Comparison of ENCODE assay signal across 14 cellular contexts in genomic region chr13:21913010-21913409, GRCh38.
DNase-seq lines count a peak whose midpoint lies in the region; ATAC-seq, FAIRE-seq and TF ChIP-seq lines count a peak whose summit lies in the region.
"Had no signal": no experiment of that assay in that cellular context is flagged by ENCODE, and none has a peak within 500 bp of the region (broad histone marks: within the 10 kb centered on the region; RNA-seq: fewer than 3 reads in every experiment).

No MANE protein-coding gene starts in this region.

- BruUV-seq in OCI-LY7 (replicated peaks; lab: Mats Ljungman, UMichigan), result no TSS peak

- H3K9me3 ChIP-seq in OCI-LY7 (ENCODE audit: low read length) (no peaks in the 10 kb centered on the region), thyroid gland (no peaks in the 10 kb centered on the region)
- H3K9me3 ChIP-seq: SJSA1, thoracic aorta had no signal

- POLR2A ChIA-PET in OCI-LY7 (lab: Charles Lee), result no interaction called here

- no peak for FAIRE-seq in GM19239 (lab: Jason Lieb, UNC)

- intact Hi-C loops in OCI-LY7 (cut with micrococcal nuclease; ENCODE audit: unreplicated experiment) (no loop called here), thyroid gland (cut with DNase I) (no loop called here)

- no peaks in the 10 kb centered on the region for H3K36me3 ChIP-seq in H7 (replicated peaks; ENCODE audit: control insufficient read depth, insufficient read depth, low read length)
- H3K36me3 ChIP-seq in OCI-LY7 (ENCODE audit: insufficient read depth, low read length), result no peaks in the 10 kb centered on the region
- H3K36me3 ChIP-seq in thyroid gland, result no peaks in the 10 kb centered on the region
- H3K36me3 ChIP-seq: SJSA1, thoracic aorta had no signal

- peak; percentile 25; the same call in 1 of the 2 replicates for TF ChIP-seq CTCF in OCI-LY7 (conservative IDR thresholded peaks at IDR 0.05; ENCODE audit: low read length)
- TF ChIP-seq CTCF in thyroid gland (IDR thresholded peaks at IDR 0.05), result no peak

- WGBS in thyroid gland, 2 donors, result 65 to 68% methylated on average over 8 of the region's 8 CpGs

- TF ChIP-seq POLR2A in thyroid gland (IDR thresholded peaks at IDR 0.05), result no peak

- no peaks in the 10 kb centered on the region for H3K4me1 ChIP-seq in OCI-LY7 (ENCODE audit: insufficient read depth, low read length, poor library complexity, severe bottlenecking)
- H3K4me1 ChIP-seq in thyroid gland, result no peaks in the 10 kb centered on the region

- no peaks in the 10 kb centered on the region for H3K79me2 ChIP-seq in OCI-LY7 (ENCODE audit: insufficient read depth, low read depth, low read length)

- no peaks in the 10 kb centered on the region for H4K20me1 ChIP-seq in OCI-LY7 (ENCODE audit: insufficient read depth, low read length)

- H3K9me2 ChIP-seq in OCI-LY7 (ENCODE audit: insufficient read depth, low read length), result no peaks in the 10 kb centered on the region

- no peak for ATAC-seq in GM19467 (IDR thresholded peaks at IDR 0.05; ENCODE audit: unreplicated experiment)
- ATAC-seq: activated CD4-positive, CD25-positive, alpha-beta regulatory T cell treated with anti-CD3 and anti-CD28 coated beads, Interleukin-2, amount 50 U/mL, for 24 hours; right cardiac atrium had no signal

- H2AFZ ChIP-seq in OCI-LY7 (ENCODE audit: low read length), result no peak overlapping the region

- H3K27ac ChIP-seq in OCI-LY7 (ENCODE audit: low read depth, low read length, poor library complexity, severe bottlenecking), result no peak overlapping the region
- no peak overlapping the region for H3K27ac ChIP-seq in thyroid gland
- H3K27ac ChIP-seq: SJSA1, thoracic aorta had no signal

- CTCF ChIA-PET in OCI-LY7 (lab: Charles Lee; ENCODE audit: unreplicated experiment), result no interaction called here

- no peaks in the 10 kb centered on the region for H3K27me3 ChIP-seq in H7 (ENCODE audit: control insufficient read depth, insufficient read depth, low read length)
- H3K27me3 ChIP-seq in thyroid gland, result no peaks in the 10 kb centered on the region
- H3K27me3 ChIP-seq: SJSA1 had no signal

- H3K4me2 ChIP-seq in OCI-LY7 (ENCODE audit: low read length), result no peak overlapping the region

- H3K4me3 ChIP-seq in H7 (ENCODE audit: insufficient read depth, low read depth, low read length) (no peak overlapping the region), OCI-LY7 (ENCODE audit: low read depth, low read length, poor library complexity, severe bottlenecking) (no peak overlapping the region), thyroid gland (replicated peaks in 1 of 3) (no peak overlapping the region)
- H3K4me3 ChIP-seq: SJSA1, thoracic aorta had no signal

- DNase-seq in Daoy (ENCODE audit: low read depth) (peak; percentile 27), H7 (peak; percentile 89), OCI-LY7 (ENCODE audit: low spot score) (no peak), iPS-NIHi11 (ENCODE audit: low spot score) (peak; percentile 62), thyroid gland (no peak), GM19239 (ENCODE audit: insufficient read length, low spot score) (no peak), NCI-H2171 treated with DMSO at 0.1 percent for 48 hours (lab: John Stamatoyannopoulos, UW) (no peak)
- DNase-seq: activated naive CD4-positive, alpha-beta T cell treated with anti-CD3 and anti-CD28 coated beads, Interleukin-2, amount 10 ng/mL, durations not matched to agents 7 days and 5 days; NCI-H2227 treated with DMSO at 0.1 percent for 48 hours; right cardiac atrium had no signal

Comparison
In these comparisons a context has a peak if more than half of its experiments do, and no peak if none do; other contexts are left out.
1. DNase-seq: peak in Daoy (single experiment), H7 (single experiment) and iPS-NIHi11 (single experiment); none in OCI-LY7 (single experiment), thyroid gland (0 of 2), GM19239 (single experiment) and NCI-H2171 treated with DMSO at 0.1 percent for 48 hours (single experiment).